ENCODE assay signal across 7 cellular contexts in genomic region chr3:193594946-193595689, GRCh38. TPM values are rescaled to one million over a fixed set of nuclear protein-coding genes. Genes with fewer than 3 reads are reported as not detected.
DNase-seq lines count a peak whose midpoint lies in the region; TF ChIP-seq lines count a peak whose summit lies in the region.

No MANE protein-coding gene starts in this region.

- H3K27ac Mint-ChIP-seq in chondrocyte (ENCODE audit: unreplicated experiment), result peak overlapping the region; percentile 28

- peaks cover 57% of the 10 kb centered on the region for H3K79me2 ChIP-seq in OCI-LY1 (ENCODE audit: insufficient read depth, low read length)

- H3K4me1 ChIP-seq in OCI-LY1 (ENCODE audit: insufficient read depth, low read length, severe bottlenecking), result peaks cover 30% of the 10 kb centered on the region
- H3K4me1 ChIP-seq in neuron (ENCODE audit: insufficient read depth, low read length), result peaks cover 19% of the 10 kb centered on the region

- H3K36me3 Mint-ChIP-seq in chondrocyte (ENCODE audit: low read depth), result peaks cover 6% of the 10 kb centered on the region

- no peak overlapping the region for H3K27ac ChIP-seq in OCI-LY1 (ENCODE audit: low read depth, low read length, poor library complexity, severe bottlenecking)

- TF ChIP-seq CTCF in OCI-LY1 (IDR thresholded peaks at IDR 0.05; ENCODE audit: low read length) (no peak), chondrocyte (IDR thresholded peaks at IDR 0.05) (no peak)

- H3K4me1 Mint-ChIP-seq in chondrocyte (ENCODE audit: low read depth), result peaks cover 34% of the 10 kb centered on the region

- no peaks in the 10 kb centered on the region for H3K27me3 ChIP-seq in OCI-LY1 (ENCODE audit: insufficient read depth, low read length)
- no peaks in the 10 kb centered on the region for H3K27me3 ChIP-seq in neuron (ENCODE audit: insufficient read depth, low read length)

- DNase-seq in EL, result peak; percentile 40
- no peak for DNase-seq in chondrocyte (ENCODE audit: low spot score)
- no peak for DNase-seq in cortex of kidney (lab: John Stamatoyannopoulos, UW)
- DNase-seq in NCI-H1436 treated with DMSO at 0.1 percent for 48 hours (lab: John Stamatoyannopoulos, UW), result no peak
- no peak for DNase-seq in amygdala (lab: John Stamatoyannopoulos, UW)

- no peak overlapping the region for H3K9ac ChIP-seq in OCI-LY1 (ENCODE audit: low read length)

- H3K9me3 ChIP-seq in OCI-LY1 (ENCODE audit: low read length) (no peaks in the 10 kb centered on the region), neuron (ENCODE audit: low read length) (peaks cover 3% of the 10 kb centered on the region)

- no peak overlapping the region for H2AFZ ChIP-seq in OCI-LY1 (ENCODE audit: low read length)
- no peak overlapping the region for H2AFZ ChIP-seq in neuron (ENCODE audit: low read depth, low read length)

- no peaks in the 10 kb centered on the region for H3K9me2 ChIP-seq in OCI-LY1 (ENCODE audit: low read depth, low read length)

- H3K4me3 ChIP-seq in OCI-LY1 (ENCODE audit: low read depth, low read length, poor library complexity, severe bottlenecking) (peak overlapping the region; percentile 77), neuron (ENCODE audit: low read length) (peak overlapping the region; percentile 85)

- H3F3A ChIP-seq in OCI-LY1 (ENCODE audit: insufficient read depth, low read length), result no peaks in the 10 kb centered on the region

- H4K20me1 ChIP-seq in OCI-LY1 (ENCODE audit: insufficient read depth, low read length), result no peaks in the 10 kb centered on the region

- no peaks in the 10 kb centered on the region for H3K9me3 Mint-ChIP-seq in chondrocyte (ENCODE audit: low read depth)

- peak overlapping the region; percentile 88 for H3K4me2 ChIP-seq in OCI-LY1 (ENCODE audit: low read length)

- H3K27me3 Mint-ChIP-seq in chondrocyte (ENCODE audit: low read depth), result no peaks in the 10 kb centered on the region

- H3K4me3 Mint-ChIP-seq in chondrocyte (ENCODE audit: unreplicated experiment), result peak overlapping the region; percentile 94

- H3K36me3 ChIP-seq in OCI-LY1 (ENCODE audit: insufficient read depth, low read length) (peaks cover 25% of the 10 kb centered on the region), neuron (ENCODE audit: insufficient read depth, low read length) (peaks cover 14% of the 10 kb centered on the region)

RNA-seq across cellular contexts. Expression of gene OPA1, which starts 2.1 kb away (rescaled TPM):
- total RNA-seq in chondrocyte, result 51.0 to 54.6 TPM (median 52.6 TPM) in 3 replicates

RNA-seq across cellular contexts. Expression of gene ATP13A4, which starts 40.4 kb away (rescaled TPM):
- total RNA-seq in chondrocyte, result not detected in 3 replicates
